ENCODE assay signal across 11 cellular contexts in the genomic region with DNA sequence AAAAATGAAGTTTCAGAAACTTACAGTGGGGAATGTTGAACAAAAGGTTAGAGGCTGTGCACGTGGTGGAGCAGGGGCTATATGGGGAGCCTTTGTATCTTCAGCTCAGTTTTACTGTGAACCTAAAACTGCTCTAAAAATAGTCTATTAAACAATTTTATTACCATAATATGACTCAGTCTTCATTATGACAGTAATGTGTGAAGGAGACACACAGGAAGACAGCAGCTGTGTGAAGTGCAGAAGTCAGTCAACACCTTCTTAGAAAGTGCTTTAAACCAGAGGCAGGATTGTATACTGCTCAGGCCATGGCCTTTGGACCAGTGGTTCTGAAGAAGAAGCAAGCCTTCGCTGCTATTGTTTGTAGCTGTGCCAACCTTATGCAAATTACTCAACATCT.
DNase-seq lines count a peak whose midpoint lies in the region; ATAC-seq, FAIRE-seq and TF ChIP-seq lines count a peak whose summit lies in the region.
"Had no signal": no experiment of that assay in that cellular context is flagged by ENCODE, and none has a peak within 500 bp of the region (broad histone marks: within the 10 kb centered on the region; RNA-seq: fewer than 3 reads in every experiment).

No MANE protein-coding gene starts in this region.

- H3K4me2 ChIP-seq in endothelial cell of umbilical vein (ENCODE audit: insufficient read depth, low read length) = no peak overlapping the region

- H3K4me3 ChIP-seq in endothelial cell of umbilical vein (replicated peaks in 1 of 3; ENCODE audit: insufficient read depth in 1 of 3, low read depth in 1 of 3, low read length in 3 of 3) = no peak overlapping the region
- no peak overlapping the region for H3K4me3 ChIP-seq in stomach smooth muscle (ENCODE audit: low read length in 2 of 2)

- BruUV-seq in endothelial cell of umbilical vein (replicated peaks; lab: Mats Ljungman, UMichigan) = no TSS peak

- TF ChIP-seq CTCF in endothelial cell of umbilical vein (IDR thresholded peaks at IDR 0.05; ENCODE audit: extremely low read depth in 1 of 2, insufficient read depth in 1 of 2, low read depth in 1 of 2, low read length in 2 of 2) = no peak

- H2AFZ ChIP-seq in endothelial cell of umbilical vein (ENCODE audit: low read depth, low read length) = no peak overlapping the region

- H3K27ac ChIP-seq in endothelial cell of umbilical vein (ENCODE audit: insufficient read depth, low read depth, low read length) = no peak overlapping the region
- peak overlapping the region; percentile 70 for H3K27ac ChIP-seq in stomach smooth muscle (ENCODE audit: low read length)
- H3K27ac ChIP-seq: 22Rv1 had no signal

- CTCF ChIA-PET in endothelial cell of umbilical vein (lab: Charles Lee) = interaction anchor here (0.7 to 7.1 kb wide), 3 partner anchors 8 to 89 kb away, joined by 3 to 30 read pairs (median 4); partner anchors contain the start of gene ARHGAP10

- H3K9me1 ChIP-seq in endothelial cell of umbilical vein (replicated peaks; ENCODE audit: control insufficient read depth, extremely low read depth, insufficient read depth, low read length) = no peaks in the 10 kb centered on the region

- peaks cover 5% of the 10 kb centered on the region for H3K79me2 ChIP-seq in endothelial cell of umbilical vein (ENCODE audit: control insufficient read depth, insufficient read depth, low read length)

- no peak overlapping the region for H3K9ac ChIP-seq in endothelial cell of umbilical vein (replicated peaks; ENCODE audit: extremely low read depth, insufficient read depth, low read length)
- no peak overlapping the region for H3K9ac ChIP-seq in stomach smooth muscle (ENCODE audit: low read length in 2 of 2)

- ATAC-seq in HG03066 (IDR thresholded peaks at IDR 0.05; ENCODE audit: low read depth, unreplicated experiment) = peak; percentile 50

- H3K4me1 ChIP-seq in endothelial cell of umbilical vein (ENCODE audit: control insufficient read depth, extremely low read depth, insufficient read depth, low read length) (peaks cover 18% of the 10 kb centered on the region), stomach smooth muscle (ENCODE audit: control insufficient read depth, insufficient read depth, low read length) (peaks cover 53% of the 10 kb centered on the region)

- DNase-seq in DMS 273 (lab: John Stamatoyannopoulos, UW; ENCODE audit: unreplicated experiment) (peak; percentile 41), DMS 273 treated with DMSO at 0.1 percent for 48 hours (lab: John Stamatoyannopoulos, UW) (no peak), endothelial cell of umbilical vein (ENCODE audit: low read depth, low spot score) (peak; percentile 23), putamen (ENCODE audit: low spot score) (no peak), NCI-H446 treated with DMSO at 0.1 percent for 48 hours (lab: John Stamatoyannopoulos, UW) (no peak)
- no peak for DNase-seq in stimulated activated naive CD4-positive, alpha-beta T cell treated with Interleukin-2 at 50 U/mL for 16 hours (lab: John Stamatoyannopoulos, UW)
- DNase-seq: activated CD4-positive, alpha-beta memory T cell treated with anti-CD3 and anti-CD28 coated beads, Interleukin-2, amount 10 ng/mL, durations not matched to agents 7 days and 5 days; retina had no signal

- POLR2A ChIA-PET in endothelial cell of umbilical vein (lab: Charles Lee) = no interaction called here

- H4K20me1 ChIP-seq in endothelial cell of umbilical vein (replicated peaks; ENCODE audit: control insufficient read depth, extremely low read depth, insufficient read depth, low read length) = no peaks in the 10 kb centered on the region

- no peak for FAIRE-seq in endothelial cell of umbilical vein (lab: Jason Lieb, UNC)

- H3K27me3 ChIP-seq in endothelial cell of umbilical vein (ENCODE audit: control insufficient read depth in 2 of 2, insufficient read depth in 2 of 2, low read length in 2 of 2) (no peaks in the 10 kb centered on the region), stomach smooth muscle (ENCODE audit: control insufficient read depth in 1 of 2, insufficient read depth in 2 of 2, low read length in 2 of 2) (no peaks in the 10 kb centered on the region)

- H3K36me3 ChIP-seq in endothelial cell of umbilical vein (ENCODE audit: control insufficient read depth in 2 of 2, extremely low read depth in 1 of 2, insufficient read depth in 2 of 2, low read length in 2 of 2) (no peaks in the 10 kb centered on the region), stomach smooth muscle (ENCODE audit: control insufficient read depth in 2 of 2, insufficient read depth in 2 of 2, low read length in 2 of 2) (peaks cover 7 to 8% of the 10 kb centered on the region in 2 donors)

- dilution Hi-C loops in endothelial cell of umbilical vein (cut with MboI; ENCODE audit: extremely low pct_ligation_motif_present, low sequenced_read_pairs) = no loop called here

- no peak for TF ChIP-seq POLR2A in endothelial cell of umbilical vein (IDR thresholded peaks at IDR 0.05; ENCODE audit: low read depth, low read length)

- H3K9me3 ChIP-seq in endothelial cell of umbilical vein (replicated peaks; ENCODE audit: control insufficient read depth, insufficient read depth, low read length) = no peaks in the 10 kb centered on the region
- H3K9me3 ChIP-seq in stomach smooth muscle (ENCODE audit: control insufficient read depth in 2 of 2, low read length in 2 of 2) = no peaks in the 10 kb centered on the region

- intact Hi-C loops in endothelial cell of umbilical vein (cut with micrococcal nuclease) = no loop called here

TF ChIP-seq in endothelial cell of umbilical vein, 7 proteins besides CTCF, POLR2A, EP300 and RAD21:
- TF ChIP-seq, protein P1, sequence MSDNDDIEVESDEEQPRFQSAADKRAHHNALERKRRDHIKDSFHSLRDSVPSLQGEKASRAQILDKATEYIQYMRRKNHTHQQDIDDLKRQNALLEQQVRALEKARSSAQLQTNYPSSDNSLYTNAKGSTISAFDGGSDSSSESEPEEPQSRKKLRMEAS (IDR thresholded peaks at IDR 0.05; ENCODE audit: insufficient read depth, insufficient read length) = no peak
- TF ChIP-seq FOS (IDR thresholded peaks at IDR 0.05; ENCODE audit: borderline replicate concordance, insufficient read depth, low read length) = peak; percentile 11

Comparison
In these comparisons a context has a peak if more than half of its experiments do, and no peak if none do; other contexts are left out.
1. DNase-seq: peak in DMS 273 (single experiment) and endothelial cell of umbilical vein (single experiment); none in DMS 273 treated with DMSO at 0.1 percent for 48 hours (single experiment), stimulated activated naive CD4-positive, alpha-beta T cell treated with Interleukin-2 at 50 U/mL for 16 hours (single experiment), putamen (single experiment) and NCI-H446 treated with DMSO at 0.1 percent for 48 hours (single experiment).